Comparison of ENCODE assay signal across 8 cellular contexts in genomic region chr12:30985814-30986452, GRCh38. TPM values are rescaled to one million over a fixed set of nuclear protein-coding genes. Genes with fewer than 3 reads are reported as not detected.
A peak's percentile ranks its signal among the peaks of the same experiment; 100 is the strongest.
DNase-seq lines count a peak whose midpoint lies in the region; ATAC-seq, FAIRE-seq and TF ChIP-seq lines count a peak whose summit lies in the region.

No MANE protein-coding gene starts in this region.

- no peak overlapping the region for H3K4me3 ChIP-seq in Jurkat, Clone E6-1 (ENCODE audit: low read length)
- H3K4me3 ChIP-seq in dorsolateral prefrontal cortex (no peak overlapping the region), upper lobe of right lung (no peak overlapping the region)

- H3K27me3 ChIP-seq in dorsolateral prefrontal cortex (no peaks in the 10 kb centered on the region), upper lobe of right lung (no peaks in the 10 kb centered on the region)

- H3K9me3 ChIP-seq in upper lobe of right lung: no peaks in the 10 kb centered on the region

- no peak overlapping the region for H3K27ac ChIP-seq in dorsolateral prefrontal cortex
- no peak overlapping the region for H3K27ac ChIP-seq in upper lobe of right lung

- no peak for FAIRE-seq in D721Med (lab: Jason Lieb, UNC)

- no peaks in the 10 kb centered on the region for H3K4me1 ChIP-seq in upper lobe of right lung

- ATAC-seq in GM19328 (IDR thresholded peaks at IDR 0.05; ENCODE audit: unreplicated experiment) (peak; percentile 64), upper lobe of right lung (peak; percentile 67)

- intact Hi-C loops in dorsolateral prefrontal cortex (cut with DNase I) (loop anchor here (2.0 kb wide), 2 partner anchors 133 to 135 kb away; no protein-coding TSS in a partner anchor), upper lobe of right lung (cut with DNase I) (loop anchor here (5.0 kb wide), 1 partner anchor 139 kb away; no protein-coding TSS in a partner anchor)

- DNase-seq in D721Med (ENCODE audit: insufficient read length, low spot score) (peak; percentile 64), SK-N-DZ (ENCODE audit: low spot score) (peak; percentile 57), dorsolateral prefrontal cortex (peak; percentile 65 to 87 (median 74)), lung microvascular endothelial cell (ENCODE audit: low read depth in 2 of 2) (peak; percentile 72 to 82), upper lobe of right lung (peak; percentile 74), T-helper 9 cell (no peak)
- peak; percentile 8 for DNase-seq in Jurkat, Clone E6-1 (ENCODE audit: low read depth, low spot score)

- TF ChIP-seq CTCF in D721Med (IDR thresholded peaks at IDR 0.05; ENCODE audit: insufficient read depth, missing control alignments): peak; percentile 71
- peak; percentile 39 to 93 (median 82) for TF ChIP-seq CTCF in dorsolateral prefrontal cortex (IDR thresholded peaks at IDR 0.05 in 54 of 56, conservative IDR thresholded peaks at IDR 0.05 in 2 of 56; ENCODE audit: low read depth in 1 of 56, partially characterized antibody in 56 of 56)
- peak; percentile 60 for TF ChIP-seq CTCF in upper lobe of right lung (IDR thresholded peaks at IDR 0.05)

- H3K36me3 ChIP-seq in upper lobe of right lung: no peaks in the 10 kb centered on the region

RNA-seq across cellular contexts. Expression of gene TSPAN11, which starts 59.4 kb away (rescaled TPM):
- 0.44 TPM for polyA plus RNA-seq in Jurkat, Clone E6-1 (2012; ENCODE audit: insufficient read depth, insufficient read length)
- 11.0 and 15.9 TPM in 2 replicates for polyA plus RNA-seq in SK-N-DZ (2014; cell fraction: cytosol; rRNA removed)
- 31.3 and 34.2 TPM in 2 replicates for polyA plus RNA-seq in SK-N-DZ (2014; cell fraction: nucleus; rRNA removed)
- 10 to 100 TPM in 21 of 120 experiments, 1 to 10 TPM in 99; 1.5 to 19.0 (median 5.4) TPM for total RNA-seq in dorsolateral prefrontal cortex
- total RNA-seq in lung microvascular endothelial cell: 5.0 and 5.7 TPM in 2 replicates
- total RNA-seq in upper lobe of right lung: 7.8 TPM
